ENCODE assay signal across 11 cellular contexts in the genomic region with DNA sequence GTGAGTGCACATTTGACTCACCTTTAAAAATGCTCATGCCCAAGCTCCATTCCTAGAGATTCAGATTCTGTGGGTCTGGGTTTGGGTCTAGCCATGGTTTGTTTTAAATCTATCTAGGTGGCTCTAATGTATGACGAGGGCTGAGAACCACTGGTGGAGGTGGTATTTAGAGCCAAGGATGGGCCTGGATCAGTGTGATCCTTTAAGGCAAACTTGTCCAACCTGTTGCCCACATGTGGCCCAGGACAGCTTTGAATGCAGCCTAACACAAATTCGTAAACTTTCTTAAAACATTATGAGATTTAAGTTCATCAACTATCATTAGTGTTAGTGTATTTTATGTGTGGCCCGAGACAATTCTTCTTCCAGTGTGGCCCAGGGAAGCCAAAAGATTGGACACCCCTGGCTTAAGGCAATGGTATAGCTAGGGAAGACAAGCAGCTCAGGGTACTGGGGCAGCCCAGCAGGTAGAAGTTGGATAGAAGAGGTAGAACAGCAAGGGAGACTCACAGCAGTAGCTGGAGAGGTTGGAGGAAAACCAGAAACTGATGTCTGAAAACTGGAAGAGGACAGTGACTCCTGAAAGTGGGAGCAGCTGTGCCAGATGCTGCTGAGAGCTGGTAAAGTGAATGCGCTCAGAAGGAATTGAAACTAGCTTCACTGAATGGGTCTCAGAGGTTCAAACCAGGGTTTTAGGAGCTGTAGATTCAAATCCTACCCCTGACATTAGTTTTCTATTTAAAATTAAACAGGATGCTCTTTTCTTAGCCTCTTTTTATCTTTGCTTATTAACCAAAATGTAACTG. TPM values are rescaled to one million over a fixed set of nuclear protein-coding genes. Genes with fewer than 3 reads are reported as not detected.
DNase-seq lines count a peak whose midpoint lies in the region; ATAC-seq and TF ChIP-seq lines count a peak whose summit lies in the region.
"Had no signal": no experiment of that assay in that cellular context is flagged by ENCODE, and none has a peak within 500 bp of the region (broad histone marks: within the 10 kb centered on the region; RNA-seq: fewer than 3 reads in every experiment).

No MANE protein-coding gene starts in this region.

- H3K4me1 ChIP-seq in hepatocyte (ENCODE audit: insufficient read depth), result peaks cover 65% of the 10 kb centered on the region

- no peaks in the 10 kb centered on the region for H3K27me3 ChIP-seq in WERI-Rb-1 (ENCODE audit: insufficient read depth, low read depth, severe bottlenecking)
- no peaks in the 10 kb centered on the region for H3K27me3 ChIP-seq in hepatocyte

- intact Hi-C loops in activated CD8-positive, alpha-beta T cell treated with anti-CD3 and anti-CD28 coated beads for 36 hours (cut with micrococcal nuclease), result no loop called here

- H3K27ac Mint-ChIP-seq in stimulated activated effector memory CD8-positive, alpha-beta T cell treated with anti-CD3 and anti-CD28 coated beads, Interleukin-12 subunit alpha, Interleukin-12 subunit beta, amount 100 ng/mL, for 72 hours, result peak overlapping the region; percentile 70
- no peak overlapping the region for H3K27ac Mint-ChIP-seq in activated CD8-positive, alpha-beta T cell treated with anti-CD3 and anti-CD28 coated beads for 36 hours
- H3K27ac Mint-ChIP-seq: T-helper 1 cell treated with Interleukin-12 subunit alpha and Interleukin-12 subunit beta and Interleukin-4 antibody, amounts not matched to agents 30 μg/mL and 1 μg/mL, for 36 hours had no signal

- no peaks in the 10 kb centered on the region for H3K27me3 Mint-ChIP-seq in activated CD8-positive, alpha-beta T cell treated with anti-CD3 and anti-CD28 coated beads for 36 hours

- H3K4me1 Mint-ChIP-seq in stimulated activated effector memory CD8-positive, alpha-beta T cell treated with anti-CD3 and anti-CD28 coated beads, Interleukin-12 subunit alpha, Interleukin-12 subunit beta, amount 100 ng/mL, for 72 hours, result peaks cover 75% of the 10 kb centered on the region
- peaks cover 78% of the 10 kb centered on the region for H3K4me1 Mint-ChIP-seq in activated CD8-positive, alpha-beta T cell treated with anti-CD3 and anti-CD28 coated beads for 36 hours (ENCODE audit: low read depth)

- H3K4me3 ChIP-seq in WERI-Rb-1 (ENCODE audit: low read depth, low read length), result no peak overlapping the region
- no peak overlapping the region for H3K4me3 ChIP-seq in hepatocyte
- H3K4me3 ChIP-seq: prostate gland had no signal

- WGBS in hepatocyte (ENCODE audit: low lambda C conversion rate, missing lambda C conversion rate), result 87% methylated on average over 4 of the region's 4 CpGs

- DNase-seq in WERI-Rb-1 (no peak), hepatocyte (ENCODE audit: low spot score) (no peak), GM10266 (ENCODE audit: extremely low spot score) (no peak), GM03348 (ENCODE audit: low spot score) (no peak)
- no peak for DNase-seq in stimulated activated effector memory CD8-positive, alpha-beta T cell treated with anti-CD3 and anti-CD28 coated beads, Interleukin-12 subunit alpha, Interleukin-12 subunit beta, amount 100 ng/mL, for 72 hours (ENCODE audit: low spot score in 2 of 2)
- DNase-seq in activated CD8-positive, alpha-beta T cell treated with anti-CD3 and anti-CD28 coated beads for 36 hours, result no peak
- no peak for DNase-seq in activated CD8-positive, alpha-beta memory T cell treated with anti-CD3 and anti-CD28 coated beads, Interleukin-2, amount 50 U/mL, for 48 hours
- DNase-seq: activated naive CD4-positive, alpha-beta T cell treated with Interleukin-2 at 50 U/mL for 16 hours had no signal

- CTCF ChIA-PET in activated CD8-positive, alpha-beta T cell treated with anti-CD3 and anti-CD28 coated beads for 36 hours (lab: Charles Lee), result interaction anchor here (0.7 to 1.3 kb wide), 5 partner anchors 9 to 92 kb away, joined by 3 to 4 read pairs (median 3); no protein-coding TSS in a partner anchor

- H3K27ac ChIP-seq in WERI-Rb-1 (0 out of 2 replicates have a peak overlapping the region, but pooled peaks have one; percentile 17), hepatocyte (peak overlapping the region; percentile 59)

- peaks cover 97% of the 10 kb centered on the region for H3K79me2 ChIP-seq in hepatocyte

- H3K36me3 ChIP-seq in WERI-Rb-1 (peaks cover 6% of the 10 kb centered on the region), hepatocyte (replicated peaks; ENCODE audit: insufficient read depth, low read depth) (no peaks in the 10 kb centered on the region)
- H3K36me3 ChIP-seq: prostate gland had no signal

- no peak overlapping the region for H2AFZ ChIP-seq in hepatocyte

- no peaks in the 10 kb centered on the region for H3K9me3 Mint-ChIP-seq in stimulated activated effector memory CD8-positive, alpha-beta T cell treated with anti-CD3 and anti-CD28 coated beads, Interleukin-12 subunit alpha, Interleukin-12 subunit beta, amount 100 ng/mL, for 72 hours
- H3K9me3 Mint-ChIP-seq in activated CD8-positive, alpha-beta T cell treated with anti-CD3 and anti-CD28 coated beads for 36 hours, result no peaks in the 10 kb centered on the region
- H3K9me3 Mint-ChIP-seq: T-helper 1 cell treated with Interleukin-12 subunit alpha and Interleukin-12 subunit beta and Interleukin-4 antibody, amounts not matched to agents 30 μg/mL and 1 μg/mL, for 36 hours had no signal

- POLR2A ChIA-PET in activated CD8-positive, alpha-beta T cell treated with anti-CD3 and anti-CD28 coated beads for 36 hours (lab: Charles Lee), result interaction anchor here (0.9 to 1.7 kb wide), 5 partner anchors 12 to 102 kb away, joined by 3 read pairs; no protein-coding TSS in a partner anchor

- H3K9me3 ChIP-seq in WERI-Rb-1 (ENCODE audit: severe bottlenecking) (no peaks in the 10 kb centered on the region), hepatocyte (ENCODE audit: low read depth) (no peaks in the 10 kb centered on the region)
- H3K9me3 ChIP-seq: prostate gland had no signal

- H3K4me3 Mint-ChIP-seq in stimulated activated effector memory CD8-positive, alpha-beta T cell treated with anti-CD3 and anti-CD28 coated beads, Interleukin-12 subunit alpha, Interleukin-12 subunit beta, amount 100 ng/mL, for 72 hours, result no peak overlapping the region
- H3K4me3 Mint-ChIP-seq in activated CD8-positive, alpha-beta T cell treated with anti-CD3 and anti-CD28 coated beads for 36 hours, result no peak overlapping the region
- H3K4me3 Mint-ChIP-seq: T-helper 1 cell treated with Interleukin-12 subunit alpha and Interleukin-12 subunit beta and Interleukin-4 antibody, amounts not matched to agents 30 μg/mL and 1 μg/mL, for 36 hours had no signal

- TF ChIP-seq CTCF in WERI-Rb-1 (IDR thresholded peaks at IDR 0.05; ENCODE audit: low read depth, low read length) (no peak), hepatocyte (IDR thresholded peaks at IDR 0.05; ENCODE audit: poor library complexity) (no peak), GM10266 (IDR thresholded peaks at IDR 0.05; ENCODE audit: control insufficient read depth, insufficient read depth, low read depth, missing control alignments) (no peak)
- TF ChIP-seq CTCF in activated CD8-positive, alpha-beta T cell treated with anti-CD3 and anti-CD28 coated beads for 36 hours (IDR thresholded peaks at IDR 0.05), result no peak

- peaks cover 8% of the 10 kb centered on the region for H3K36me3 Mint-ChIP-seq in stimulated activated effector memory CD8-positive, alpha-beta T cell treated with anti-CD3 and anti-CD28 coated beads, Interleukin-12 subunit alpha, Interleukin-12 subunit beta, amount 100 ng/mL, for 72 hours
- peaks cover 8% of the 10 kb centered on the region for H3K36me3 Mint-ChIP-seq in activated CD8-positive, alpha-beta T cell treated with anti-CD3 and anti-CD28 coated beads for 36 hours (ENCODE audit: low read depth)

- peak overlapping the region; percentile 59 for H3K4me2 ChIP-seq in hepatocyte

- H4K20me1 ChIP-seq in hepatocyte (ENCODE audit: insufficient read depth, poor library complexity, severe bottlenecking), result peaks cover 91% of the 10 kb centered on the region

- H3K9me2 ChIP-seq in hepatocyte (replicated peaks; ENCODE audit: insufficient read depth), result no peaks in the 10 kb centered on the region

- ATAC-seq in GM21381 (IDR thresholded peaks at IDR 0.05; ENCODE audit: unreplicated experiment), result peak; percentile 57
- no peak for ATAC-seq in stimulated activated effector memory CD8-positive, alpha-beta T cell treated with anti-CD3 and anti-CD28 coated beads, Interleukin-12 subunit alpha, Interleukin-12 subunit beta, amount 100 ng/mL, for 72 hours
- no peak for ATAC-seq in activated CD8-positive, alpha-beta T cell treated with anti-CD3 and anti-CD28 coated beads for 36 hours

RNA-seq across cellular contexts. Expression of a gene that starts 18.2 kb away (rescaled TPM):
- 143 and 179 TPM in 2 replicates for total RNA-seq in hepatocyte
- polyA plus RNA-seq in hepatocyte, result 174 and 208 TPM in 2 replicates
- total RNA-seq in activated CD8-positive, alpha-beta T cell treated with anti-CD3 and anti-CD28 coated beads for 36 hours, result 100 to 1,000 TPM; 149 to 154 TPM
